ENCODE assay signal across 14 cellular contexts in the genomic region with DNA sequence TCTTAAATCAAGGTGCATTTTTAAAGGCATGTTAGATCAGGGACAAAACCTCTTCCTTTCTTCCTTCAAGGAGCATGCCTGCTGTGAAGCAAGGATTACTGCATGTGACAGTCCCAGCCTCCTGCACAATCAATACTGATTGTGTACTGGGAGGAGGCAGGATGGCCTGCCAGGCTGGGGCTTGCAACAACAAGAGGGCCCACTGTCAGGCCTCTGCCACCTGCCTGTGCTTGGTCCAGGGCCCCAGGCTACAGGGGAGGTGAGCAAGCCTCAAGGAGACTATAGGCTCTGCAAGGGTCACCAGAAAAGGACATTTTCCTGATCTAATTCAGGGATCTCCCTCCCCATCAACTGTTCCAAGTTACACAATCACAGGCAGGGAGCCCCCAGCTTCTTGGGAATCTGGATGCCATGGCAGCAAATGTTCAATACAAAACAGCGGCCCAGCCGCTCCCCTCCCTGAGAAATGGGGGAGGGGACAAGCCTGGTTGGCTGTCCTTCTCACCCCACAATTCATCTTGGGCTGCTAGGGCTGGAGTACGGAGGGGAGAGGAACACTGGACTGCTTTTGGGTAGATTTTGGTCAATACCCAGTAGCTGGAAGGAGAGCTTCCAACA.
DNase-seq lines count a peak whose midpoint lies in the region; ATAC-seq and TF ChIP-seq lines count a peak whose summit lies in the region.
"Had no signal": no experiment of that assay in that cellular context is flagged by ENCODE, and none has a peak within 500 bp of the region (broad histone marks: within the 10 kb centered on the region; RNA-seq: fewer than 3 reads in every experiment).

No MANE protein-coding gene starts in this region.

- H3K36me3 Mint-ChIP-seq in brain: peaks cover 3% of the 10 kb centered on the region
- no peaks in the 10 kb centered on the region for H3K36me3 Mint-ChIP-seq in activated CD4-positive, alpha-beta T cell treated with anti-CD3 and anti-CD28 coated beads for 36 hours (ENCODE audit: low read depth)

- no peaks in the 10 kb centered on the region for H3K27me3 Mint-ChIP-seq in brain
- no peaks in the 10 kb centered on the region for H3K27me3 Mint-ChIP-seq in activated CD4-positive, alpha-beta T cell treated with anti-CD3 and anti-CD28 coated beads for 36 hours

- H3F3A ChIP-seq in smooth muscle cell (ENCODE audit: low read depth): peaks cover 15% of the 10 kb centered on the region

- no peak overlapping the region for H3K9ac ChIP-seq in HUES48 (ENCODE audit: low read depth, low read length)
- H3K9ac ChIP-seq in smooth muscle cell (ENCODE audit: low read depth): no peak overlapping the region

- H3K9me3 Mint-ChIP-seq in brain: peaks cover 0 to 3% (median 2%) of the 10 kb centered on the region in 5 experiments
- no peaks in the 10 kb centered on the region for H3K9me3 Mint-ChIP-seq in activated CD4-positive, alpha-beta T cell treated with anti-CD3 and anti-CD28 coated beads for 36 hours (ENCODE audit: low read depth)
- H3K9me3 Mint-ChIP-seq: activated T-helper 1 cell treated with anti-CD3 and anti-CD28 coated beads, Interleukin-12 subunit alpha, Interleukin-12 subunit beta, Interleukin-2, Interleukin-4 antibody, amounts not matched to agents 30 ng/mL and 10 ng/mL and 1 ng/mL, durations not matched to agents 14 hours and 24 hours and 36 hours had no signal

- no peak for TF ChIP-seq POLR2A in right lobe of liver (IDR thresholded peaks at IDR 0.05)
- no peak for TF ChIP-seq POLR2A in gastrocnemius medialis (IDR thresholded peaks at IDR 0.05)
- TF ChIP-seq POLR2A in tibial nerve (IDR thresholded peaks at IDR 0.05): no peak

- peaks cover 98% of the 10 kb centered on the region for H3K4me1 Mint-ChIP-seq in brain
- H3K4me1 Mint-ChIP-seq in activated CD4-positive, alpha-beta T cell treated with anti-CD3 and anti-CD28 coated beads for 36 hours: peaks cover 67% of the 10 kb centered on the region

- H3K4me3 ChIP-seq in HUES48 (ENCODE audit: low read depth, low read length) (no peak overlapping the region), right lobe of liver (no peak overlapping the region), gastrocnemius medialis (no peak overlapping the region), smooth muscle cell (no peak overlapping the region), tibial nerve (no peak overlapping the region)
- H3K4me3 ChIP-seq: body of pancreas, lung, right atrium auricular region had no signal

- H3K4me2 ChIP-seq in smooth muscle cell: no peak overlapping the region

- intact Hi-C loops in right lobe of liver (cut with DNase I): no loop called here
- intact Hi-C loops in gastrocnemius medialis (cut with DNase I; ENCODE audit: low total_unique reads): no loop called here
- intact Hi-C loops in activated CD4-positive, alpha-beta T cell treated with anti-CD3 and anti-CD28 coated beads for 36 hours (cut with DNase I, micrococcal nuclease): no loop called here

- in situ Hi-C loops in gastrocnemius medialis (cut with MboI; ENCODE audit: low sequenced_read_pairs in 4 of 4): no loop called here

- no peaks in the 10 kb centered on the region for H3K36me3 ChIP-seq in HUES48 (ENCODE audit: control insufficient read depth, insufficient read depth, low read length)
- no peaks in the 10 kb centered on the region for H3K36me3 ChIP-seq in right lobe of liver
- H3K36me3 ChIP-seq in gastrocnemius medialis: no peaks in the 10 kb centered on the region
- H3K36me3 ChIP-seq in smooth muscle cell (ENCODE audit: low read depth): no peaks in the 10 kb centered on the region
- no peaks in the 10 kb centered on the region for H3K36me3 ChIP-seq in tibial nerve
- H3K36me3 ChIP-seq: right atrium auricular region had no signal

- peak overlapping the region; percentile 66 to 98 (median 88) for H3K27ac Mint-ChIP-seq in brain
- H3K27ac Mint-ChIP-seq in activated CD4-positive, alpha-beta T cell treated with anti-CD3 and anti-CD28 coated beads for 36 hours: no peak overlapping the region
- H3K27ac Mint-ChIP-seq: activated T-helper 1 cell treated with anti-CD3 and anti-CD28 coated beads, Interleukin-12 subunit alpha, Interleukin-12 subunit beta, Interleukin-2, Interleukin-4 antibody, amounts not matched to agents 30 ng/mL and 10 ng/mL and 1 ng/mL, durations not matched to agents 14 hours and 24 hours and 36 hours had no signal

- peaks cover 70% of the 10 kb centered on the region for H3K79me2 ChIP-seq in smooth muscle cell (ENCODE audit: low read depth)

- no peak for TF ChIP-seq EP300 in tibial nerve (IDR thresholded peaks at IDR 0.05)

- H3K27me3 ChIP-seq in HUES48 (ENCODE audit: control insufficient read depth, insufficient read depth, low read length): no peaks in the 10 kb centered on the region
- no peaks in the 10 kb centered on the region for H3K27me3 ChIP-seq in right lobe of liver
- no peaks in the 10 kb centered on the region for H3K27me3 ChIP-seq in gastrocnemius medialis
- H3K27me3 ChIP-seq in smooth muscle cell (ENCODE audit: low read depth): no peaks in the 10 kb centered on the region
- no peaks in the 10 kb centered on the region for H3K27me3 ChIP-seq in tibial nerve
- H3K27me3 ChIP-seq: body of pancreas, right atrium auricular region had no signal

- DNase-seq in right lobe of liver (no peak), gastrocnemius medialis (no peak), smooth muscle cell (lab: John Stamatoyannopoulos, UW; ENCODE audit: unreplicated experiment) (no peak), tibial nerve (ENCODE audit: low spot score in 2 of 2) (no peak)
- DNase-seq in activated CD4-positive, alpha-beta T cell treated with anti-CD3 and anti-CD28 coated beads for 36 hours: no peak
- DNase-seq: body of pancreas, NCI-H187, SW 1271 had no signal

- H2AFZ ChIP-seq in smooth muscle cell (ENCODE audit: low read depth): no peak overlapping the region

- WGBS in right lobe of liver (ENCODE audit: insufficient coverage, low coverage, low lambda C conversion rate, missing lambda C conversion rate): 75% methylated on average over 2 of the region's 3 CpGs
- WGBS in smooth muscle cell (ENCODE audit: low lambda C conversion rate): 83% methylated on average over 3 of the region's 3 CpGs
- 52 to 63% methylated on average over 2 to 3 of the region's 3 CpGs for WGBS in tibial nerve, 2 donors

- H3K4me3 Mint-ChIP-seq in brain: peak overlapping the region; percentile 27 to 71 (median 41)
- no peak overlapping the region for H3K4me3 Mint-ChIP-seq in activated CD4-positive, alpha-beta T cell treated with anti-CD3 and anti-CD28 coated beads for 36 hours
- H3K4me3 Mint-ChIP-seq: activated T-helper 1 cell treated with anti-CD3 and anti-CD28 coated beads, Interleukin-12 subunit alpha, Interleukin-12 subunit beta, Interleukin-2, Interleukin-4 antibody, amounts not matched to agents 30 ng/mL and 10 ng/mL and 1 ng/mL, durations not matched to agents 14 hours and 24 hours and 36 hours had no signal

- no peaks in the 10 kb centered on the region for H3K9me3 ChIP-seq in HUES48 (ENCODE audit: control insufficient read depth, insufficient read depth, low read length)
- H3K9me3 ChIP-seq in right lobe of liver: no peaks in the 10 kb centered on the region
- no peaks in the 10 kb centered on the region for H3K9me3 ChIP-seq in gastrocnemius medialis
- no peaks in the 10 kb centered on the region for H3K9me3 ChIP-seq in smooth muscle cell (replicated peaks; ENCODE audit: low read depth)
- H3K9me3 ChIP-seq in tibial nerve: no peaks in the 10 kb centered on the region
- H3K9me3 ChIP-seq: body of pancreas, right atrium auricular region had no signal

- POLR2A ChIA-PET in activated CD4-positive, alpha-beta T cell treated with anti-CD3 and anti-CD28 coated beads for 36 hours (lab: Charles Lee): no interaction called here

- CTCF ChIA-PET in activated CD4-positive, alpha-beta T cell treated with anti-CD3 and anti-CD28 coated beads for 36 hours (lab: Charles Lee): interaction anchor here (0.8 kb wide), 1 partner anchor 381 kb away, joined by 3 read pairs; no protein-coding TSS in a partner anchor

- peaks cover 79% of the 10 kb centered on the region for H4K20me1 ChIP-seq in smooth muscle cell (ENCODE audit: low read depth)

- peak overlapping the region; percentile 36 for H3K27ac ChIP-seq in HUES48 (ENCODE audit: low read depth, low read length)
- no peak overlapping the region for H3K27ac ChIP-seq in right lobe of liver
- peak overlapping the region; percentile 34 to 79 (median 67) for H3K27ac ChIP-seq in gastrocnemius medialis
- H3K27ac ChIP-seq in smooth muscle cell (ENCODE audit: low read depth): no peak overlapping the region
- peak overlapping the region in 2 of 4 donors; percentile 31 to 33 for H3K27ac ChIP-seq in tibial nerve
- H3K27ac ChIP-seq: body of pancreas, right atrium auricular region had no signal

- peak; percentile 44 to 83 (median 69) for ATAC-seq in right lobe of liver
- no peak for ATAC-seq in gastrocnemius medialis
- ATAC-seq in GM21529 (IDR thresholded peaks at IDR 0.05; ENCODE audit: unreplicated experiment): no peak
- ATAC-seq in activated CD4-positive, alpha-beta T cell treated with anti-CD3 and anti-CD28 coated beads for 36 hours: no peak
- ATAC-seq: body of pancreas had no signal

- H3K4me1 ChIP-seq in HUES48 (ENCODE audit: control insufficient read depth, insufficient read depth, low read length): peaks cover 86% of the 10 kb centered on the region
- H3K4me1 ChIP-seq in right lobe of liver: peaks cover 0 to 8% (median 4%) of the 10 kb centered on the region in 4 donors
- peaks cover 98 to 100% of the 10 kb centered on the region in 2 donors for H3K4me1 ChIP-seq in gastrocnemius medialis
- H3K4me1 ChIP-seq in smooth muscle cell (ENCODE audit: low read depth): peaks cover 73% of the 10 kb centered on the region
- peaks cover 3 to 100% (median 85%) of the 10 kb centered on the region in 4 donors for H3K4me1 ChIP-seq in tibial nerve

- TF ChIP-seq CTCF in brain (conservative IDR thresholded peaks at IDR 0.05): no peak
- TF ChIP-seq CTCF in right lobe of liver (IDR thresholded peaks at IDR 0.05): no peak
- no peak for TF ChIP-seq CTCF in gastrocnemius medialis (IDR thresholded peaks at IDR 0.05 in 4 of 5, conservative IDR thresholded peaks at IDR 0.05 in 1 of 5)
- TF ChIP-seq CTCF in smooth muscle cell (IDR thresholded peaks at IDR 0.05; ENCODE audit: borderline replicate concordance, insufficient read depth, poor library complexity, severe bottlenecking): no peak
- no peak for TF ChIP-seq CTCF in tibial nerve (IDR thresholded peaks at IDR 0.05)

Comparison
In these comparisons a context has a peak if more than half of its experiments do, and no peak if none do; other contexts are left out.
1. H3K27ac ChIP-seq: peak in HUES48 (single experiment) and gastrocnemius medialis (4 of 4); none in right lobe of liver (0 of 3) and smooth muscle cell (single experiment).
2. ATAC-seq: peak in right lobe of liver (4 of 4); none in gastrocnemius medialis (0 of 2), GM21529 (single experiment) and activated CD4-positive, alpha-beta T cell treated with anti-CD3 and anti-CD28 coated beads for 36 hours (single experiment).